ENCODE assay signal across 31 cellular contexts in the genomic region with DNA sequence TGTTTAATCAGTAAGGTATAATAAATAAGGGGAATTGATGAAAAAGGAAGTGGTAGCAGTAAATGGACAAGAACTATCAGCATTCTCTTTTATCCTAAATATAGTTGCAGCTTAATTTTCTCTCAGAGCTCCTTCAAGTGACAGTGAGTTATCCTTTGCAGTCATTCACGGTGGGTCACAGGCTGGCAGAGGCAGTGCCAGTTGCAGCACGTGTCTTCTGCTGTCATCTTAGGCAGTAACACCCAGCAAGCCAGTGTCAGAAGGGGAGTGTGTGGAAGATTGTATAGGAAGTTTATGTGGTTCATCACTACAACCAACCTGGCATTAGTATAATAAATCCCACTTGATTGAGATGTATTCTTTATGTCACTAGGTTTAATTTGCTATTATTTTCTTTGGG.
"Had no signal": no experiment of that assay in that cellular context is flagged by ENCODE, and none has a peak within 500 bp of the region (broad histone marks: within the 10 kb centered on the region; RNA-seq: fewer than 3 reads in every experiment).

No MANE protein-coding gene starts in this region.

- ATAC-seq: activated T-helper 17 cell treated with anti-CD3 and anti-CD28 coated beads, Interleukin-2, amount 50 U/mL, for 72 hours; PC-3 had no signal

- DNase-seq: activated B cell treated with CpG ODN at 0.5 μM for 24 hours; activated CD4-positive, alpha-beta memory T cell treated with anti-CD3 and anti-CD28 coated beads for 36 hours; activated CD4-positive, alpha-beta T cell treated with anti-CD3 and anti-CD28 coated beads for 4 hours; activated CD4-positive, alpha-beta T cell treated with anti-CD3 and anti-CD28 coated beads, Interleukin-2, amount 50 U/mL, for 1 hour; activated CD4-positive, CD25-positive, alpha-beta regulatory T cell treated with anti-CD3 and anti-CD28 coated beads, Interleukin-2, amount 50 U/mL, for 72 hours; activated CD8-positive, alpha-beta memory T cell treated with anti-CD3 and anti-CD28 coated beads, Interleukin-2, amount 50 U/mL, for 4 hours; activated effector memory CD4-positive, alpha-beta T cell treated with anti-CD3 and anti-CD28 coated beads, Interleukin-2, amount 50 U/mL, for 16 hours; activated naive CD4-positive, alpha-beta T cell; activated naive CD4-positive, alpha-beta T cell treated with anti-CD3 and anti-CD28 coated beads, Interleukin-2, amount 50 U/mL, for 16 hours; activated naive CD8-positive, alpha-beta T cell treated with anti-CD3 and anti-CD28 coated beads for 36 hours; activated T-cell treated with anti-CD3 and anti-CD28 coated beads for 4 hours; activated T-cell treated with anti-CD3 and anti-CD28 coated beads, Interleukin-2, amount 50 U/mL, for 48 hours; amniotic stem cell; aorta; brain microvascular endothelial cell; MM.1S; NCI-H1105; NCI-H1417 treated with DMSO at 0.1 percent for 48 hours; NCI-H187 treated with DMSO at 0.1 percent for 48 hours; NCI-H2081; NCI-H2171 treated with DMSO at 0.1 percent for 48 hours; NCI-H345; NCI-H524 treated with DMSO at 0.1 percent for 48 hours; PC-3; Peyer's patch; RPMI8226; SW 1271; T-helper 1 cell; T-helper 2 cell; T-helper 9 cell had no signal
